7 cellular contexts compared by ENCODE assay signal in the genomic region with DNA sequence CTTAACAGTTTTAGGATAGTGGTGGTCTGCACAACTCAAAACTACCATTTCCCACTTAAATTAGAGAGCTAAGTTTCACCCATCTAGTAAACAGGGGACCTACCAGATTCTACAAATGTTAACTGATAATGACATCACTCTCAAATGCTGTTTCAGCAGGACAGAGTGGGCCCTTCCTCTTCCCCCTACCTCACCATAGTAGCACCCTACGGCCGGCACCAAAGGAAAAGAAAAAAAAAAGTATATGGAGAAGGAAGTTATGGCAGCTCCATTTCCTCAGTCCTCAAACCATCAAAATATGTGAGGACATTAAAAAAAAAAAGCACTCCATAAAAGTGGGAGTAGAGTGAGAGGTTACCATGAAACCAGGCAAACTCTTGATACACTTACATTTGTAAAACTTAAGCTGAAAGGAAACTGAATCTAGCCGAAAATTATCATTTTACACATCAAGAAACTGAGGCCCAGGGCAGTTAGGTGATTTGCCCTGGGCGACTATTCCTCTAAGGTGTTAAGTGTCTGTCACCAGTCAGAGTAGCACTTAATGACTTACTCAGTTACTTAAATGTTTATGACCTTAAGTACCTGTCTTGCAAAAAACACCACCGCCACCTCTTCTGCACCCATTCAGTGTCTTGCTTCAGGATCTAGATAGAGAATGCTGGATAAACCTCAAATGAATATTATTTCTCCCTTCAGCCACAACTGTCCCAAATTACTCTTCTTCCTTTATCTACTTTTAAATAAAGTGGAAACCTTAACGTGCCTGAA.
DNase-seq lines count a peak whose midpoint lies in the region; ATAC-seq and TF ChIP-seq lines count a peak whose summit lies in the region.

No MANE protein-coding gene starts in this region.

- H3K27me3 ChIP-seq in mucosa of stomach (ENCODE audit: control insufficient read depth, insufficient read depth, low read length): no peaks in the 10 kb centered on the region

- H3K9ac ChIP-seq in mucosa of stomach (ENCODE audit: low read length): peak overlapping the region; percentile 69

- DNase-seq in GF-D8 (lab: John Stamatoyannopoulos, UW) (peak; percentile 27), NAMALWA (ENCODE audit: low spot score) (peak; percentile 58), cardiac fibroblast (ENCODE audit: low read depth in 2 of 2) (peak in 1 of 2 donors; percentile 27)
- no peak for DNase-seq in stimulated activated CD4-positive, alpha-beta T cell treated with anti-CD3 and anti-CD28 coated beads, Interleukin-2, amount 100 ng/mL, for 48 hours

- H3K4me3 ChIP-seq in cardiac fibroblast (replicated peaks in 1 of 2; ENCODE audit: low read depth in 2 of 2, low read length in 2 of 2) (peak overlapping the region; percentile 79 to 87), mucosa of stomach (ENCODE audit: low read length) (peak overlapping the region; percentile 69)

- H3K36me3 ChIP-seq in mucosa of stomach (ENCODE audit: control insufficient read depth, insufficient read depth, low read length): no peaks in the 10 kb centered on the region

- TF ChIP-seq CTCF in cardiac fibroblast (IDR thresholded peaks at IDR 0.05; ENCODE audit: low read depth, low read length): no peak

- ATAC-seq in HG03571 (IDR thresholded peaks at IDR 0.05; ENCODE audit: unreplicated experiment) (no peak), HG03095 (IDR thresholded peaks at IDR 0.05; ENCODE audit: unreplicated experiment) (no peak)

- peaks cover 28% of the 10 kb centered on the region for H3K4me1 ChIP-seq in mucosa of stomach (ENCODE audit: control insufficient read depth, insufficient read depth, low read length)

- no peaks in the 10 kb centered on the region for H3K9me3 ChIP-seq in mucosa of stomach (ENCODE audit: control insufficient read depth, low read length)

Comparison
In these comparisons a context has a peak if more than half of its experiments do, and no peak if none do; other contexts are left out.
1. DNase-seq: peak in GF-D8 (single experiment) and NAMALWA (single experiment); none in stimulated activated CD4-positive, alpha-beta T cell treated with anti-CD3 and anti-CD28 coated beads, Interleukin-2, amount 100 ng/mL, for 48 hours (0 of 2).